ENCODE assay signal across 8 cellular contexts in the genomic region with DNA sequence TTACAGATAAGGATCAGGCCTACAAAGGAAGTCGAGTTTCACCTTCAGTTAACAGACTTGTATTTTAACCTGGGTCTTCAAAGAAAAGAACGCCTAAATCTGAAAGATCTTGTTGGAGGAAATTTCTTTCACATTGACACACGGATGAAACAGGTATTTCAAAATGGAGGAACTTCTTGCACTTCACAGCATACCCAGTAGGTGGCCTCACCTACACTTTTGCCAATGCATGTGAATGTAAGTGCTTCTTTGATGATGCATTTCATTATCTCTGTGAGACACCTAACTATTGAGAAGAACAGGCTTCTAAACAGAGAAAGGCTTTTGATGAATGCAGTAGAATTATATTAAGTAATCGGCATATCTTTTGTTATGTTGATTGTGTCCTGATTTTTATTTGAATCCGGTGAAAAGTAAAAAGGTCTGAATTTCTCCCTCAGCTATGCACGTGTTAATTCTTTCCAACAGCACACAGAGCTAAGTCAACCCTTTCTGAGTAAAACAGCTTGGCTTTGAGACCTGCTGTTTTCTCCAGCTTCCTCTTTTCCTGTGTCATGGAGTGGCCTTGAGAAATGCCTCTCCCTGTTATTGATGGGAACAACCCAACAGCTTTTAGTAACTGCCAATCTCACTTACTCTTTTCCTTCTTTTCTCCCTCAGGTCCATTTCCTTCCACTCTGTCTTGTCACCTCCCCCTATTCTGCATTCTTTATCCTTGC.
DNase-seq lines count a peak whose midpoint lies in the region; ATAC-seq and TF ChIP-seq lines count a peak whose summit lies in the region.

No MANE protein-coding gene starts in this region.

- TF ChIP-seq CTCF in OCI-LY1 (IDR thresholded peaks at IDR 0.05; ENCODE audit: low read length) = peak; percentile 82
- peak; percentile 18 for TF ChIP-seq CTCF in psoas muscle (IDR thresholded peaks at IDR 0.05)

- no peaks in the 10 kb centered on the region for H3K9me2 ChIP-seq in OCI-LY1 (ENCODE audit: low read depth, low read length)

- H4K20me1 ChIP-seq in OCI-LY1 (ENCODE audit: insufficient read depth, low read length) = no peaks in the 10 kb centered on the region

- DNase-seq in NCI-H2196 (lab: John Stamatoyannopoulos, UW; ENCODE audit: unreplicated experiment) (peak; percentile 7), NCI-H2196 treated with DMSO at 0.1 percent for 48 hours (lab: John Stamatoyannopoulos, UW; ENCODE audit: unreplicated experiment) (no peak), psoas muscle (no peak)
- no peak for DNase-seq in natural killer cell treated with Interleukin-12 subunit alpha and Interleukin-12 subunit beta and Interleukin-15 and Interleukin-18, amount 100 ng/mL, for 72 hours (ENCODE audit: low spot score)

- H3K4me3 ChIP-seq in OCI-LY1 (ENCODE audit: low read depth, low read length, poor library complexity, severe bottlenecking) (no peak overlapping the region), psoas muscle (no peak overlapping the region)

- peaks cover 4% of the 10 kb centered on the region for H3K9me3 Mint-ChIP-seq in natural killer cell treated with Interleukin-12 subunit alpha and Interleukin-12 subunit beta and Interleukin-15 and Interleukin-18, amount 100 ng/mL, for 72 hours

- H3K79me2 ChIP-seq in OCI-LY1 (ENCODE audit: insufficient read depth, low read length) = no peaks in the 10 kb centered on the region

- no peaks in the 10 kb centered on the region for H3K9me3 ChIP-seq in OCI-LY1 (ENCODE audit: low read length)
- H3K9me3 ChIP-seq in psoas muscle = no peaks in the 10 kb centered on the region

- no peak overlapping the region for H3K27ac Mint-ChIP-seq in natural killer cell treated with Interleukin-12 subunit alpha and Interleukin-12 subunit beta and Interleukin-15 and Interleukin-18, amount 100 ng/mL, for 72 hours

- 40 to 52% (median 43%) methylated on average over 6 of the region's 6 CpGs for WGBS in psoas muscle, 3 donors

- H3K4me1 ChIP-seq in OCI-LY1 (ENCODE audit: insufficient read depth, low read length, severe bottlenecking) (no peaks in the 10 kb centered on the region), psoas muscle (no peaks in the 10 kb centered on the region)

- H3K9ac ChIP-seq in OCI-LY1 (ENCODE audit: low read length) = no peak overlapping the region

- H3K4me2 ChIP-seq in OCI-LY1 (ENCODE audit: low read length) = no peak overlapping the region

- no peak overlapping the region for H3K4me3 Mint-ChIP-seq in natural killer cell treated with Interleukin-12 subunit alpha and Interleukin-12 subunit beta and Interleukin-15 and Interleukin-18, amount 100 ng/mL, for 72 hours

- H3K27me3 Mint-ChIP-seq in natural killer cell treated with Interleukin-12 subunit alpha and Interleukin-12 subunit beta and Interleukin-15 and Interleukin-18, amount 100 ng/mL, for 72 hours = no peaks in the 10 kb centered on the region

- H3K27me3 ChIP-seq in OCI-LY1 (ENCODE audit: insufficient read depth, low read length) (no peaks in the 10 kb centered on the region), psoas muscle (ENCODE audit: insufficient read depth in 3 of 3, low read length in 2 of 3) (no peaks in the 10 kb centered on the region)

- ATAC-seq in GM19455 (IDR thresholded peaks at IDR 0.05; ENCODE audit: unreplicated experiment) (peak; percentile 96), HG03378 (IDR thresholded peaks at IDR 0.05; ENCODE audit: unreplicated experiment) (peak; percentile 98), esophagus mucosa (peak; percentile 49), psoas muscle (no peak)
- ATAC-seq in natural killer cell treated with Interleukin-12 subunit alpha and Interleukin-12 subunit beta and Interleukin-15 and Interleukin-18, amount 100 ng/mL, for 72 hours = no peak

- H3K27ac ChIP-seq in OCI-LY1 (ENCODE audit: low read depth, low read length, poor library complexity, severe bottlenecking) = no peak overlapping the region
- no peak overlapping the region for H3K27ac ChIP-seq in psoas muscle

- intact Hi-C loops in psoas muscle (cut with DNase I) = no loop called here

- no peak overlapping the region for H2AFZ ChIP-seq in OCI-LY1 (ENCODE audit: low read length)

- H3K36me3 ChIP-seq in OCI-LY1 (ENCODE audit: insufficient read depth, low read length) = no peaks in the 10 kb centered on the region
- H3K36me3 ChIP-seq in psoas muscle (ENCODE audit: insufficient read depth in 1 of 2, low read depth in 1 of 2) = no peaks in the 10 kb centered on the region

- no peaks in the 10 kb centered on the region for H3F3A ChIP-seq in OCI-LY1 (ENCODE audit: insufficient read depth, low read length)

- H3K36me3 Mint-ChIP-seq in natural killer cell treated with Interleukin-12 subunit alpha and Interleukin-12 subunit beta and Interleukin-15 and Interleukin-18, amount 100 ng/mL, for 72 hours = no peaks in the 10 kb centered on the region

- no peaks in the 10 kb centered on the region for H3K4me1 Mint-ChIP-seq in natural killer cell treated with Interleukin-12 subunit alpha and Interleukin-12 subunit beta and Interleukin-15 and Interleukin-18, amount 100 ng/mL, for 72 hours (ENCODE audit: low read depth in 2 of 2)

Comparison
In these comparisons a context has a peak if more than half of its experiments do, and no peak if none do; other contexts are left out.
1. ATAC-seq: peak in GM19455 (single experiment), HG03378 (single experiment) and esophagus mucosa (single experiment); none in psoas muscle (0 of 4) and natural killer cell treated with Interleukin-12 subunit alpha and Interleukin-12 subunit beta and Interleukin-15 and Interleukin-18, amount 100 ng/mL, for 72 hours (0 of 2).